ENCODE assay signal across 31 cellular contexts in the genomic region with DNA sequence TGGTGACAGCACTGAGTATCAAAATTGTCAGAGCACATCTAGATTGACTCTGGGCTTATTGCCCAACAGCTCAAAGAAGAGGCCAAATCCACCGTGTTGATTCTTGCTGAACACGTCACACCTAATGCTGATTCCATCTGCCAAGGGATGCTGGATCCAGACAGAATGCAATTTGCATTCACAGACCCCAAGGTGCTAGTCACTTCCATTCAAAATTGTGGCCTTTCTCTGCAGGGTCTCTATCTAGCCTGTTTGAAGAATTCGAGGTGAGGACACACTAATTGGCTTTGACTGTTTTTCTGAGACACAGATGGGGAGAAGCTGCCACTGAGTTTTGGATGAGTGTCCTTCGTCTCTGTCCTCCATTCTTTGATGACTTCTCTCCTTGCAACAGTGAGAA. TPM values are rescaled to one million over a fixed set of nuclear protein-coding genes. Genes with fewer than 3 reads are reported as not detected.
"Had no signal": no experiment of that assay in that cellular context is flagged by ENCODE, and none has a peak within 500 bp of the region (broad histone marks: within the 10 kb centered on the region; RNA-seq: fewer than 3 reads in every experiment).

No MANE protein-coding gene starts in this region.

- H3K4me3 ChIP-seq: PC-9 had no signal

- ATAC-seq: activated CD8-positive, alpha-beta memory T cell treated with anti-CD3 and anti-CD28 coated beads, Interleukin-2, amount 10 ng/mL, durations not matched to agents 7 days and 5 days; activated naive CD8-positive, alpha-beta T cell treated with anti-CD3 and anti-CD28 coated beads, Interleukin-2, amount 50 U/mL, for 24 hours; Right ventricle myocardium inferior had no signal

- DNase-seq: activated CD4-positive, alpha-beta memory T cell treated with anti-CD3 and anti-CD28 coated beads, Interleukin-2, amount 10 ng/mL, durations not matched to agents 7 days and 5 days; activated CD4-positive, alpha-beta T cell treated with anti-CD3 and anti-CD28 coated beads for 1 hour; activated CD4-positive, alpha-beta T cell treated with anti-CD3 and anti-CD28 coated beads for 48 hours; activated CD4-positive, CD25-positive, alpha-beta regulatory T cell; activated CD8-positive, alpha-beta memory T cell treated with anti-CD3 and anti-CD28 coated beads for 24 hours; activated CD8-positive, alpha-beta memory T cell treated with anti-CD3 and anti-CD28 coated beads, Interleukin-2, amount 10 ng/mL, durations not matched to agents 7 days and 5 days; activated CD8-positive, alpha-beta memory T cell treated with anti-CD3 and anti-CD28 coated beads, Interleukin-2, amount 50 U/mL, for 48 hours; activated effector memory CD4-positive, alpha-beta T cell treated with Interleukin-2 at 50 U/mL for 16 hours; activated naive CD4-positive, alpha-beta T cell treated with anti-CD3 and anti-CD28 coated beads, Interleukin-2, amount 10 ng/mL, durations not matched to agents 7 days and 5 days; activated naive CD8-positive, alpha-beta T cell treated with anti-CD3 and anti-CD28 coated beads, Interleukin-2, amount 50 U/mL, for 24 hours; activated T-cell treated with anti-CD3 and anti-CD28 coated beads, Interleukin-2, amount 50 U/mL, for 48 hours; anterior cingulate cortex; central memory CD4-positive, alpha-beta T cell; MM.1S; NCI-H1105 treated with DMSO at 0.1 percent for 48 hours; NCI-H1436; NCI-H187; NCI-H2029 treated with DMSO at 0.1 percent for 48 hours; NCI-H2107; NCI-H2171; NCI-H510A; NCI-H526 treated with DMSO at 0.1 percent for 48 hours; NCI-H774; PC-9; T1000; WERI-Rb-1 had no signal

- H3K36me3 ChIP-seq: WERI-Rb-1 had no signal

- H3K27ac ChIP-seq: KMS-11, PC-9, RWPE1, WERI-Rb-1 had no signal

RNA-seq across cellular contexts. Expression of gene GPR39, which starts 13.4 kb away (rescaled TPM):
- total RNA-seq: activated CD4-positive, alpha-beta memory T cell treated with anti-CD3 and anti-CD28 coated beads, Interleukin-2, amount 10 ng/mL, durations not matched to agents 7 days and 5 days; activated CD8-positive, alpha-beta memory T cell treated with anti-CD3 and anti-CD28 coated beads, Interleukin-2, amount 10 ng/mL, durations not matched to agents 7 days and 5 days; Right ventricle myocardium inferior; T-helper 1 cell treated with Interleukin-12 subunit alpha and Interleukin-12 subunit beta and Interleukin-4 antibody, amounts not matched to agents 30 ng/mL and 1 ng/mL, for 36 hours; T-helper 2 cell treated with Interferon-gamma antibody and Interleukin-4, amounts not matched to agents 100 ng/mL and 5 ng/mL, for 36 hours had no signal
